Comparison of ENCODE assay signal across 8 cellular contexts in the genomic region with DNA sequence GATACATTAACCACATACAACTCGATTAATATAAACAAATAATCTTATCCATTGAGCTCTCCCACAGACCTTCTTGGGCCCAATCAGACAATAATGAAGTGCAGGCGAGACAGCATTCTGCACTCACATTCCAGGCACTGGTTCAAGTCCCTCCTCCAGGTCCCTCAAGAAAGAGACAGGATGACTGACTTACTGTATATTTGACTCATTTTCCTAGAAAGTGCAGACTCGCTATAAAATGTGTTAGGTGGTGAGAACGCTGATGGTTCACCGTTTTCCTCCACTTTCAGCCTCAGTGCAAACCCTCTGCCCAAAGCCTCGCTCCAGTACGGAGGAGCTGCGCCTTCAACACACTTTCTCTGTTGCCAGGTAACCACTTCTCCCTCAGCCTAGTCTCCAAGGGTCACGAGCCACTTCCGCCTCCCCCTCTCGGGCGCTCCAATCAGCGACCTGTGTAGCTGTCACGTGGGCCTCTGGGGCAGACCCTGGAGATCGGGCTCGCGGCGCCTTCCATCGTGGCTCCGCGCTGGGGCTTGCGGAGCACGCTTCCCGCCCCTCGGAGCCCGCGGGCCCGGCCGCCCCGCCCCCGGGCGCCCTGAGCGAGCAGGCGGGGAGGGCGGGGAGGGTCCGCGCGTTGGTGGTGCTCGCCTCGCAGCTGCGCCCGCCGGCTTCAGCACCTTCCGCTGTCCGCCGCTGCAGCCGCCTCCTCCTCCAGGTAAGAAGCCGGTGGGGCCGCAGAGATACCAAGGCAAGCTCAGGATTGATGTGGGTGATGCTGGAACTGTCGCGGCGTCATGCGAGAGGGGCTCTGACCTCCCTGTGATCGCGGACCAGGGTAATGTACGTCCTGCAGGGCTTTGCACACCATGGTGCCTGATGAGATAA. TPM values are rescaled to one million over a fixed set of nuclear protein-coding genes. Genes with fewer than 3 reads are reported as not detected.
A peak's percentile ranks its signal among the peaks of the same experiment; 100 is the strongest.
DNase-seq lines count a peak whose midpoint lies in the region; ATAC-seq, FAIRE-seq and TF ChIP-seq lines count a peak whose summit lies in the region.

WDR17 (plus strand) TSS at position 477 of the 885 bp plus-strand sequence. CDS start 45,740 bp downstream, outside the sequence.

- H3K4me1 ChIP-seq in right cardiac atrium (ENCODE audit: control insufficient read depth, insufficient read depth, low read length) = no peaks in the 10 kb centered on the region
- peaks cover 3% of the 10 kb centered on the region for H3K4me1 ChIP-seq in psoas muscle

- peak within 1 kb of the TSS; percentile 79 for H3K4me3 ChIP-seq in right cardiac atrium (ENCODE audit: low read length)
- H3K4me3 ChIP-seq in psoas muscle = peak within 1 kb of the TSS; percentile 65

- no peak for TF ChIP-seq POLR2A in GM12892 (IDR thresholded peaks at IDR 0.05; ENCODE audit: low read depth, low read length)

- H3K9me3 ChIP-seq in T-helper 17 cell (ENCODE audit: control insufficient read depth, low read length, poor library complexity, severe bottlenecking) (no peaks in the 10 kb centered on the region), right cardiac atrium (ENCODE audit: control insufficient read depth, low read length) (no peaks in the 10 kb centered on the region), psoas muscle (no peaks in the 10 kb centered on the region)

- ATAC-seq in HG02840 (IDR thresholded peaks at IDR 0.05; ENCODE audit: low FRiP score, unreplicated experiment) (peak; percentile 100), T-helper 17 cell (peak; percentile 96), right cardiac atrium (peak; percentile 100), psoas muscle (peak; percentile 87 to 99 (median 97))

- peaks cover 21% of the 10 kb centered on the region for H3K27me3 Mint-ChIP-seq in T-helper 17 cell

- peak; percentile 87 for DNase-seq in GM12892 (ENCODE audit: insufficient read length)
- peak; percentile 86 for DNase-seq in NCI-H1694 treated with DMSO at 0.1 percent for 48 hours (lab: John Stamatoyannopoulos, UW)
- peak; percentile 14 to 49 (median 22) for DNase-seq in T-helper 17 cell
- peak; percentile 48 to 96 (median 90) for DNase-seq in amygdala (lab: John Stamatoyannopoulos, UW)
- DNase-seq in right cardiac atrium = peak; percentile 90 to 96 (median 94)
- peak; percentile 82 to 88 for DNase-seq in psoas muscle
- DNase-seq in ureter (ENCODE audit: low spot score) = peak; percentile 85

- intact Hi-C loops in right cardiac atrium (cut with DNase I) = no loop called here
- intact Hi-C loops in psoas muscle (cut with DNase I) = no loop called here

- peaks cover 9% of the 10 kb centered on the region for H3K4me1 Mint-ChIP-seq in T-helper 17 cell

- FAIRE-seq in GM12892 (lab: Jason Lieb, UNC) = peak; percentile 98

- H3K27ac ChIP-seq in right cardiac atrium (ENCODE audit: low read length) = no peak within 1 kb of the TSS
- no peak within 1 kb of the TSS for H3K27ac ChIP-seq in psoas muscle

- H3K27ac Mint-ChIP-seq in T-helper 17 cell = peak within 1 kb of the TSS; percentile 67

- 1% methylated on average over 56 of the region's 56 CpGs for WGBS in right cardiac atrium
- 2 to 3% (median 3%) methylated on average over 51 to 56 of the region's 56 CpGs for WGBS in psoas muscle, 3 donors

- TF ChIP-seq CTCF in psoas muscle (IDR thresholded peaks at IDR 0.05) = no peak

- H3K27me3 ChIP-seq in right cardiac atrium (ENCODE audit: control insufficient read depth, insufficient read depth) (no peaks in the 10 kb centered on the region), psoas muscle (ENCODE audit: insufficient read depth in 3 of 3, low read length in 2 of 3) (no peaks in the 10 kb centered on the region)

- no peaks in the 10 kb centered on the region for H3K36me3 Mint-ChIP-seq in T-helper 17 cell (ENCODE audit: low read depth)

- peak within 1 kb of the TSS; percentile 90 for H3K4me3 Mint-ChIP-seq in T-helper 17 cell

- H3K36me3 ChIP-seq in psoas muscle (ENCODE audit: insufficient read depth in 1 of 2, low read depth in 1 of 2) = no peaks in the 10 kb centered on the region

RNA-seq across cellular contexts. Expression of gene WDR17, which starts in this region (rescaled TPM):
- 4.4 TPM for polyA plus RNA-seq in GM12892 (2012; ENCODE audit: missing spikeins)
- total RNA-seq in T-helper 17 cell (1 to 10 TPM in 1 of 2 donors, under 1 TPM in 1; 0.65 to 1.8 TPM), right cardiac atrium (1 to 10 TPM in 3 of 4 donors, under 1 TPM in 1; 0.88 to 1.4 (median 1.2) TPM), psoas muscle (under 1 TPM; 0.46 to 0.75 (median 0.49) TPM), ureter (5.5 TPM)
- polyA plus RNA-seq in right cardiac atrium (0.32 TPM), psoas muscle (under 1 TPM; 0.08 to 0.26 (median 0.08) TPM)

Comparison
In these comparisons a context has a peak if more than half of its experiments do, and no peak if none do; other contexts are left out.
1. Peak in DNase-seq, ATAC-seq and H3K4me3 ChIP-seq in psoas muscle; RNA of the gene not detected or under 1 TPM.
2. DNase-seq: peak in every context shown above with its lines; median percentile 94 in right cardiac atrium; 90 in amygdala; 87 in GM12892; 86 in NCI-H1694 treated with DMSO at 0.1 percent for 48 hours; 85 in psoas muscle; 85 in ureter; 22 in T-helper 17 cell.